Comparison of ENCODE assay signal across 8 cellular contexts in the genomic region with DNA sequence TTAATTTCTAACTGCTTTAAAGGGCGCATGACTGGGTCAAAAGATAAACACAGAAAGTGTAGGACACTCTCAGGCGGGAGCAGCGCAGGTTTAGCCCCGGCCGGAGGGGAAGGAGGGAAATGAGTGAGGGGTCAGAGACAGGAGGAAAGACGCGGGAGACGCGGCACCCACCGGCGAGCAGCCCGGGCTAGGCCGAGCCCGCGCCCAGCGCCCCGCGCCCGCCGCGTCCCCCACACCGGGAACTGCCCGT. TPM values are rescaled to one million over a fixed set of nuclear protein-coding genes. Genes with fewer than 3 reads are reported as not detected.
DNase-seq lines count a peak whose midpoint lies in the region; ATAC-seq, FAIRE-seq and TF ChIP-seq lines count a peak whose summit lies in the region.

No MANE protein-coding gene starts in this region.

- in situ Hi-C loops in HepG2 (cut with HindIII; ENCODE audit: extremely low pct_ligation_motif_present, low pct_unique_long_range_greater_than_20kb), result no loop called here

- H3K4me2 ChIP-seq in HepG2 (ENCODE audit: low read depth, low read length), result peak overlapping the region; percentile 94

- no peak for TF ChIP-seq RAD21 in HepG2 (CRISPR knock-in tag; IDR thresholded peaks at IDR 0.05)

- peaks cover 40% of the 10 kb centered on the region for H3K4me1 Mint-ChIP-seq in activated naive CD8-positive, alpha-beta T cell treated with anti-CD3 and anti-CD28 coated beads for 36 hours

- H3K27ac ChIP-seq in HepG2 (ENCODE audit: extremely low read length, insufficient read depth, low read length) (peak overlapping the region; percentile 80), tibial nerve (peak overlapping the region; percentile 70 to 89 (median 80))

- H3K27ac Mint-ChIP-seq in activated naive CD8-positive, alpha-beta T cell treated with anti-CD3 and anti-CD28 coated beads for 36 hours, result peak overlapping the region; percentile 75

- peak overlapping the region; percentile 79 to 85 (median 83) for H3K4me3 ChIP-seq in HepG2 (replicated peaks in 1 of 3; ENCODE audit: insufficient read depth in 1 of 3, low read depth in 2 of 3, low read length in 3 of 3)
- peak overlapping the region; percentile 33 to 69 (median 67) for H3K4me3 ChIP-seq in tibial nerve

- no peak for FAIRE-seq in HepG2 (lab: Jason Lieb, UNC)

- peaks cover 21% of the 10 kb centered on the region for H4K20me1 ChIP-seq in HepG2 (ENCODE audit: insufficient read depth, low read length)

- no peaks in the 10 kb centered on the region for H3K9me3 ChIP-seq in HepG2 (ENCODE audit: low read length)
- H3K9me3 ChIP-seq in tibial nerve, result no peaks in the 10 kb centered on the region

- H3K79me2 ChIP-seq in HepG2 (ENCODE audit: insufficient read depth, low read length), result peaks cover 44% of the 10 kb centered on the region

- H3K4me3 Mint-ChIP-seq in activated naive CD8-positive, alpha-beta T cell treated with anti-CD3 and anti-CD28 coated beads for 36 hours, result peak overlapping the region; percentile 96

- H3K27me3 Mint-ChIP-seq in activated naive CD8-positive, alpha-beta T cell treated with anti-CD3 and anti-CD28 coated beads for 36 hours, result no peaks in the 10 kb centered on the region

- DNase-seq in ELF-1 (ENCODE audit: low read depth, low spot score), result peak; percentile 34
- DNase-seq in activated naive CD8-positive, alpha-beta T cell treated with anti-CD3 and anti-CD28 coated beads for 36 hours, result no peak
- no peak for DNase-seq in HepG2 (ENCODE audit: low spot score)
- no peak for DNase-seq in tibial nerve (ENCODE audit: low spot score in 2 of 2)
- DNase-seq in activated gamma-delta T cell (lab: John Stamatoyannopoulos, UW), result no peak
- DNase-seq in HK-2 (ENCODE audit: unreplicated experiment), result no peak
- no peak for DNase-seq in cerebellar cortex (ENCODE audit: low spot score)

- BruUV-seq in HepG2 (replicated peaks; lab: Mats Ljungman, UMichigan), result no TSS peak

- H3K9me3 Mint-ChIP-seq in activated naive CD8-positive, alpha-beta T cell treated with anti-CD3 and anti-CD28 coated beads for 36 hours, result no peaks in the 10 kb centered on the region

- peaks cover 3% of the 10 kb centered on the region for H3K36me3 Mint-ChIP-seq in activated naive CD8-positive, alpha-beta T cell treated with anti-CD3 and anti-CD28 coated beads for 36 hours

- H3K4me1 ChIP-seq in HepG2 (ENCODE audit: insufficient read depth, low read length), result peaks cover 54% of the 10 kb centered on the region
- peaks cover 0 to 26% (median 5%) of the 10 kb centered on the region in 4 donors for H3K4me1 ChIP-seq in tibial nerve

- H2AFZ ChIP-seq in HepG2 (ENCODE audit: low read length), result no peak overlapping the region

- TF ChIP-seq EP300 in HepG2 (IDR thresholded peaks at IDR 0.05; ENCODE audit: low read depth in 2 of 2, low read length in 2 of 2) (no peak), HepG2 (CRISPR knock-in tag; IDR thresholded peaks at IDR 0.05; ENCODE audit: borderline replicate concordance) (no peak), tibial nerve (IDR thresholded peaks at IDR 0.05) (no peak)

- TF ChIP-seq POLR2A in HepG2 (IDR thresholded peaks at IDR 0.05; ENCODE audit: insufficient read depth in 1 of 2, low read depth in 2 of 2, low read length in 2 of 2) (no peak), tibial nerve (IDR thresholded peaks at IDR 0.05) (no peak)

- TF ChIP-seq CTCF in HepG2 (CRISPR knock-in tag; IDR thresholded peaks at IDR 0.05), result no peak
- TF ChIP-seq CTCF in tibial nerve (IDR thresholded peaks at IDR 0.05), result no peak

- ATAC-seq in HG02678 (IDR thresholded peaks at IDR 0.05; ENCODE audit: unreplicated experiment), result peak; percentile 30
- ATAC-seq in HepG2, result no peak; the same call in 2 of the 3 replicates

- no peaks in the 10 kb centered on the region for H3K36me3 ChIP-seq in HepG2 (replicated peaks in 1 of 2; ENCODE audit: control insufficient read depth in 1 of 2, insufficient read depth in 2 of 2, low read length in 2 of 2)
- H3K36me3 ChIP-seq in tibial nerve, result no peaks in the 10 kb centered on the region

- H3K9ac ChIP-seq in HepG2 (ENCODE audit: insufficient read depth, low read depth, low read length), result peak overlapping the region; percentile 79

- POLR2A ChIA-PET in HepG2 (lab: Yijun Ruan, JAX), result no interaction called here

- WGBS in HepG2 (ENCODE audit: low lambda C conversion rate), result 2% methylated on average over 10 of the region's 23 CpGs
- 0 to 1% methylated on average over 15 to 23 of the region's 23 CpGs for WGBS in tibial nerve, 2 donors

- CTCF ChIA-PET in HepG2 (lab: Yijun Ruan, JAX; ENCODE audit: low intra/inter-chr PET ratio, low total read pairs), result no interaction called here

- no peaks in the 10 kb centered on the region for H3K27me3 ChIP-seq in HepG2 (ENCODE audit: control insufficient read depth in 1 of 2, insufficient read depth in 2 of 2, low read length in 2 of 2)
- no peaks in the 10 kb centered on the region for H3K27me3 ChIP-seq in tibial nerve

- intact Hi-C loops in HepG2 (cut with micrococcal nuclease; ENCODE audit: unreplicated experiment), result loop anchor here (5.0 kb wide), 1 partner anchor 93 kb away; a partner anchor contains a TSS

TF ChIP-seq in HepG2, 621 proteins besides CTCF, POLR2A, EP300 and RAD21 (continues in another document):
- TF ChIP-seq ZNF496 (CRISPR knock-in tag; IDR thresholded peaks at IDR 0.05; ENCODE audit: insufficient replicate concordance) (no peak), KAT2B (IDR thresholded peaks at IDR 0.05; ENCODE audit: borderline replicate concordance, low read depth, low read length) (no peak), ZNF543 (CRISPR knock-in tag; IDR thresholded peaks at IDR 0.05) (no peak), KDM5A (IDR thresholded peaks at IDR 0.05; ENCODE audit: borderline replicate concordance, low read length) (0 out of 2 replicates have a peak, but pooled peaks have one; percentile 41), ZNF256 (CRISPR knock-in tag; conservative IDR thresholded peaks at IDR 0.05) (no peak), RFXAP (CRISPR knock-in tag; IDR thresholded peaks at IDR 0.05; ENCODE audit: borderline replicate concordance) (0 out of 2 replicates have a peak, but pooled peaks have one; percentile 1), KDM1A (CRISPR knock-in tag; IDR thresholded peaks at IDR 0.05) (no peak), ZMYM2 (CRISPR knock-in tag; IDR thresholded peaks at IDR 0.05) (no peak), ZSCAN20 (CRISPR knock-in tag; IDR thresholded peaks at IDR 0.05; ENCODE audit: borderline replicate concordance) (0 out of 2 replicates have a peak, but pooled peaks have one; percentile 11), ZSCAN30 (CRISPR knock-in tag; IDR thresholded peaks at IDR 0.05) (no peak)
- TF ChIP-seq, protein P1, sequence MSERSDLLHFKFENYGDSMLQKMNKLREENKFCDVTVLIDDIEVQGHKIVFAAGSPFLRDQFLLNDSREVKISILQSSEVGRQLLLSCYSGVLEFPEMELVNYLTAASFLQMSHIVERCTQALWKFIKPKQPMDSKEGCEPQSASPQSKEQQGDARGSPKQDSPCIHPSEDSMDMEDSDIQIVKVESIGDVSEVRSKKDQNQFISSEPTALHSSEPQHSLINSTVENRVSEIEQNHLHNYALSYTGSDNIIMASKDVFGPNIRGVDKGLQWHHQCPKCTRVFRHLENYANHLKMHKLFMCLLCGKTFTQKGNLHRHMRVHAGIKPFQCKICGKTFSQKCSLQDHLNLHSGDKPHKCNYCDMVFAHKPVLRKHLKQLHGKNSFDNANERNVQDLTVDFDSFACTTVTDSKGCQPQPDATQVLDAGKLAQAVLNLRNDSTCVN (CRISPR knock-in tag; IDR thresholded peaks at IDR 0.05; ENCODE audit: borderline replicate concordance), result no peak
- TF ChIP-seq, protein P2, sequence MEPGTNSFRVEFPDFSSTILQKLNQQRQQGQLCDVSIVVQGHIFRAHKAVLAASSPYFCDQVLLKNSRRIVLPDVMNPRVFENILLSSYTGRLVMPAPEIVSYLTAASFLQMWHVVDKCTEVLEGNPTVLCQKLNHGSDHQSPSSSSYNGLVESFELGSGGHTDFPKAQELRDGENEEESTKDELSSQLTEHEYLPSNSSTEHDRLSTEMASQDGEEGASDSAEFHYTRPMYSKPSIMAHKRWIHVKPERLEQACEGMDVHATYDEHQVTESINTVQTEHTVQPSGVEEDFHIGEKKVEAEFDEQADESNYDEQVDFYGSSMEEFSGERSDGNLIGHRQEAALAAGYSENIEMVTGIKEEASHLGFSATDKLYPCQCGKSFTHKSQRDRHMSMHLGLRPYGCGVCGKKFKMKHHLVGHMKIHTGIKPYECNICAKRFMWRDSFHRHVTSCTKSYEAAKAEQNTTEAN (CRISPR knock-in tag; conservative IDR thresholded peaks at IDR 0.05), result no peak

RNA-seq across cellular contexts. Expression of a gene that starts 0.6 kb away (rescaled TPM):
- 1 to 10 TPM; 7.0 to 7.1 TPM for total RNA-seq in activated naive CD8-positive, alpha-beta T cell treated with anti-CD3 and anti-CD28 coated beads for 36 hours
- total RNA-seq in HepG2 (2016; rRNA removed; fragmentation: Illumina TruSeq; extraction: Trizol), result 12.8 and 17.0 TPM in 2 replicates
- total RNA-seq in HepG2 (2016; cell fraction: cytosol; rRNA removed; fragmentation: Illumina TruSeq; extraction: Trizol; ENCODE audit: low read depth), result 3.4 and 3.6 TPM in 2 replicates
- 13.3 and 16.9 TPM in 2 replicates for total RNA-seq in HepG2 (2016; cell fraction: insoluble cytoplasmic fraction; rRNA removed; fragmentation: Illumina TruSeq; extraction: Trizol)
- total RNA-seq in HepG2 (2016; cell fraction: membrane; rRNA removed; fragmentation: Illumina TruSeq; extraction: Trizol), result 4.0 and 5.0 TPM in 2 replicates
- total RNA-seq in HepG2 (2016; cell fraction: nucleus; rRNA removed; fragmentation: Illumina TruSeq; extraction: Trizol), result 22.7 and 26.4 TPM in 2 replicates
- polyA plus RNA-seq in HepG2 (2011; rRNA removed), result 5.8 and 7.8 TPM in 2 replicates
- polyA plus RNA-seq in HepG2 (2011; cell fraction: cytosol; rRNA removed), result 3.0 and 4.7 TPM in 2 replicates
- 2.4 and 2.9 TPM in 2 replicates for polyA plus RNA-seq in HepG2 (2011; cell fraction: nucleus; rRNA removed)
- 9.4 and 10.1 TPM in 2 replicates for polyA plus RNA-seq in HepG2 (2012)
- 1.3 TPM in 2 replicates for polyA plus RNA-seq in HepG2 (2016; cell fraction: cytosol; fragmentation: Illumina TruSeq; extraction: Trizol; ENCODE audit: low read depth)
- polyA plus RNA-seq in HepG2 (2016; cell fraction: insoluble cytoplasmic fraction; fragmentation: Illumina TruSeq; extraction: Trizol; ENCODE audit: low read depth), result 12.8 and 13.8 TPM in 2 replicates
- 1.9 and 3.0 TPM in 2 replicates for polyA plus RNA-seq in HepG2 (2016; cell fraction: membrane; fragmentation: Illumina TruSeq; extraction: Trizol; ENCODE audit: low read depth)
- 28.3 and 28.9 TPM in 2 replicates for polyA plus RNA-seq in HepG2 (2016; cell fraction: nucleus; fragmentation: Illumina TruSeq; extraction: Trizol; ENCODE audit: insufficient read depth, low read depth)
- 1.9 and 3.8 TPM in 2 replicates for polyA minus RNA-seq in HepG2 (2011; rRNA and poly(A)+ RNA removed; ENCODE audit: low replicate concordance)
- polyA minus RNA-seq in HepG2 (2011; cell fraction: cytosol; rRNA and poly(A)+ RNA removed), result 8.5 and 10.3 TPM in 2 replicates
- 14.8 and 15.8 TPM in 2 replicates for polyA minus RNA-seq in HepG2 (2011; cell fraction: nucleus; rRNA and poly(A)+ RNA removed)
- 10 to 100 TPM; 14.7 to 25.3 (median 22.8) TPM for total RNA-seq in tibial nerve
